8 cellular contexts compared by ENCODE assay signal in genomic region chr13:48731957-48732569, GRCh38.
DNase-seq lines count a peak whose midpoint lies in the region; ATAC-seq, FAIRE-seq and TF ChIP-seq lines count a peak whose summit lies in the region.

No MANE protein-coding gene starts in this region.

- TF ChIP-seq CTCF in GM06990 (IDR thresholded peaks at IDR 0.05; ENCODE audit: insufficient read depth, low read length, poor library complexity, severe bottlenecking) (peak; percentile 84), astrocyte of the spinal cord (IDR thresholded peaks at IDR 0.05; ENCODE audit: low read depth, low read length) (peak; percentile 73), HepG2 (CRISPR knock-in tag; IDR thresholded peaks at IDR 0.05) (peak; percentile 79)

- peaks cover 2% of the 10 kb centered on the region for H3K4me1 Mint-ChIP-seq in T-helper 1 cell treated with Interleukin-12 subunit alpha and Interleukin-12 subunit beta and Interleukin-4 antibody, amounts not matched to agents 30 μg/mL and 1 μg/mL, for 36 hours (ENCODE audit: low read depth)

- WGBS in HepG2 (ENCODE audit: low lambda C conversion rate) = 39% methylated on average over 9 of the region's 16 CpGs

- no peak overlapping the region for H3K27ac Mint-ChIP-seq in T-helper 1 cell treated with Interleukin-12 subunit alpha and Interleukin-12 subunit beta and Interleukin-4 antibody, amounts not matched to agents 30 μg/mL and 1 μg/mL, for 36 hours

- no peaks in the 10 kb centered on the region for H3K36me3 ChIP-seq in GM06990 (ENCODE audit: control insufficient read depth, insufficient read depth, low read length)
- H3K36me3 ChIP-seq in HepG2 (replicated peaks in 1 of 2; ENCODE audit: control insufficient read depth in 1 of 2, insufficient read depth in 2 of 2, low read length in 2 of 2) = no peaks in the 10 kb centered on the region

- no peaks in the 10 kb centered on the region for H3K9me3 ChIP-seq in HepG2 (ENCODE audit: low read length)

- H3K9me3 Mint-ChIP-seq in T-helper 1 cell treated with Interleukin-12 subunit alpha and Interleukin-12 subunit beta and Interleukin-4 antibody, amounts not matched to agents 30 μg/mL and 1 μg/mL, for 36 hours = no peaks in the 10 kb centered on the region

- H2AFZ ChIP-seq in HepG2 (ENCODE audit: low read length) = no peak overlapping the region

- H3K4me2 ChIP-seq in HepG2 (ENCODE audit: low read depth, low read length) = peak overlapping the region; percentile 30; the same call in 1 of the 2 replicates

- DNase-seq in GM06990 (ENCODE audit: extremely low read depth, insufficient read length) = peak; percentile 33
- DNase-seq in astrocyte of the spinal cord (ENCODE audit: low read depth, low spot score) = no peak
- DNase-seq in HepG2 (ENCODE audit: low spot score) = peak; percentile 11
- peak; percentile 51 to 59 for DNase-seq in stimulated activated CD8-positive, alpha-beta memory T cell treated with anti-CD3 and anti-CD28 coated beads, Interleukin-2, amount 100 ng/mL, for 48 hours (ENCODE audit: low read depth in 2 of 2)
- DNase-seq in H54 (ENCODE audit: insufficient read length, low spot score) = no peak
- DNase-seq in RPMI8226 = no peak

- FAIRE-seq in HepG2 (lab: Jason Lieb, UNC) (no peak), H54 (lab: Jason Lieb, UNC) (no peak)

- H3K36me3 Mint-ChIP-seq in T-helper 1 cell treated with Interleukin-12 subunit alpha and Interleukin-12 subunit beta and Interleukin-4 antibody, amounts not matched to agents 30 μg/mL and 1 μg/mL, for 36 hours (ENCODE audit: low read depth) = no peaks in the 10 kb centered on the region

- no peaks in the 10 kb centered on the region for H4K20me1 ChIP-seq in HepG2 (ENCODE audit: insufficient read depth, low read length)

- H3K27ac ChIP-seq in HepG2 (ENCODE audit: extremely low read length, insufficient read depth, low read length) = no peak overlapping the region

- no peaks in the 10 kb centered on the region for H3K4me1 ChIP-seq in HepG2 (ENCODE audit: insufficient read depth, low read length)

- no peak for TF ChIP-seq EP300 in HepG2 (IDR thresholded peaks at IDR 0.05; ENCODE audit: low read depth in 2 of 2, low read length in 2 of 2)
- no peak for TF ChIP-seq EP300 in HepG2 (CRISPR knock-in tag; IDR thresholded peaks at IDR 0.05; ENCODE audit: borderline replicate concordance)

- H3K4me3 ChIP-seq in GM06990 (replicated peaks; ENCODE audit: low read depth, low read length) = no peak overlapping the region
- H3K4me3 ChIP-seq in astrocyte of the spinal cord (ENCODE audit: low read depth, low read length) = no peak overlapping the region
- H3K4me3 ChIP-seq in HepG2 (replicated peaks in 1 of 3; ENCODE audit: insufficient read depth in 1 of 3, low read depth in 2 of 3, low read length in 3 of 3) = no peak overlapping the region

- ATAC-seq in HG02840 (IDR thresholded peaks at IDR 0.05; ENCODE audit: low FRiP score, unreplicated experiment) (peak; percentile 64), HepG2 (peak; percentile 98)

- intact Hi-C loops in HepG2 (cut with micrococcal nuclease; ENCODE audit: unreplicated experiment) = loop anchor here (1.0 kb wide), 2 partner anchors 37 to 137 kb away; no protein-coding TSS in a partner anchor

- no peak overlapping the region for H3K9ac ChIP-seq in HepG2 (ENCODE audit: insufficient read depth, low read depth, low read length)

- H3K4me3 Mint-ChIP-seq in T-helper 1 cell treated with Interleukin-12 subunit alpha and Interleukin-12 subunit beta and Interleukin-4 antibody, amounts not matched to agents 30 μg/mL and 1 μg/mL, for 36 hours = peak overlapping the region; percentile 73

- no peaks in the 10 kb centered on the region for H3K79me2 ChIP-seq in HepG2 (ENCODE audit: insufficient read depth, low read length)

- TF ChIP-seq POLR2A in HepG2 (IDR thresholded peaks at IDR 0.05; ENCODE audit: insufficient read depth in 1 of 2, low read depth in 2 of 2, low read length in 2 of 2) = no peak
- no peak for TF ChIP-seq POLR2A in H54 (IDR thresholded peaks at IDR 0.05; ENCODE audit: low read depth, low read length)

- in situ Hi-C loops in astrocyte of the spinal cord (cut with HindIII; ENCODE audit: low sequenced_read_pairs) = no loop called here
- in situ Hi-C loops in HepG2 (cut with HindIII; ENCODE audit: extremely low pct_ligation_motif_present, low pct_unique_long_range_greater_than_20kb) = loop anchor here (5.0 kb wide), 1 partner anchor 135 kb away; no protein-coding TSS in a partner anchor

- peak; percentile 48; the same call in 1 of the 2 replicates for TF ChIP-seq RAD21 in HepG2 (CRISPR knock-in tag; IDR thresholded peaks at IDR 0.05)

- H3K27me3 Mint-ChIP-seq in T-helper 1 cell treated with Interleukin-12 subunit alpha and Interleukin-12 subunit beta and Interleukin-4 antibody, amounts not matched to agents 30 μg/mL and 1 μg/mL, for 36 hours (ENCODE audit: low read depth) = peaks cover 6% of the 10 kb centered on the region

- POLR2A ChIA-PET in HepG2 (lab: Yijun Ruan, JAX) = no interaction called here

- CTCF ChIA-PET in HepG2 (lab: Yijun Ruan, JAX; ENCODE audit: low intra/inter-chr PET ratio, low total read pairs) = interaction anchor here (1.4 to 2.7 kb wide), 2 partner anchors 37 to 136 kb away, joined by 11 to 23 read pairs; no protein-coding TSS in a partner anchor

- BruUV-seq in HepG2 (replicated peaks; lab: Mats Ljungman, UMichigan) = no TSS peak

- H3K27me3 ChIP-seq in GM06990 (replicated peaks; ENCODE audit: control insufficient read depth, insufficient read depth, low read length) = no peaks in the 10 kb centered on the region
- peaks cover 0 to 5% of the 10 kb centered on the region in 2 experiments; a peak in 1 of 5 replicates for H3K27me3 ChIP-seq in HepG2 (ENCODE audit: control insufficient read depth in 1 of 2, insufficient read depth in 2 of 2, low read length in 2 of 2)

TF ChIP-seq in HepG2, 621 proteins besides CTCF, POLR2A, EP300 and RAD21 (continues in another document):
- TF ChIP-seq ZFP36 (IDR thresholded peaks at IDR 0.05; ENCODE audit: borderline replicate concordance, low read depth, low read length, partially characterized antibody) (no peak), XRCC5 (optimal IDR thresholded peaks at IDR 0.05; ENCODE audit: low read length) (peak; percentile 75), PATZ1 (CRISPR knock-in tag; IDR thresholded peaks at IDR 0.05) (no peak), ARID2 (CRISPR knock-in tag; IDR thresholded peaks at IDR 0.05; ENCODE audit: borderline replicate concordance) (no peak), KAT7 (CRISPR knock-in tag; IDR thresholded peaks at IDR 0.05; ENCODE audit: borderline replicate concordance) (no peak), THRA (CRISPR knock-in tag; IDR thresholded peaks at IDR 0.05; ENCODE audit: borderline replicate concordance) (0 out of 2 replicates have a peak, but pooled peaks have one; percentile 45), ZNF687 (CRISPR knock-in tag; IDR thresholded peaks at IDR 0.05) (peak; percentile 31; the same call in 1 of the 2 replicates)

Comparison
In these comparisons a context has a peak if more than half of its experiments do, and no peak if none do; other contexts are left out.
1. DNase-seq: peak in GM06990 (single experiment), HepG2 (single experiment) and stimulated activated CD8-positive, alpha-beta memory T cell treated with anti-CD3 and anti-CD28 coated beads, Interleukin-2, amount 100 ng/mL, for 48 hours (2 of 2); none in astrocyte of the spinal cord (single experiment), H54 (single experiment) and RPMI8226 (single experiment).
2. Peak in every context shown above with its lines, with median percentiles within 50 percentile points of each other: CTCF ChIP-seq.